In the genomic region with DNA sequence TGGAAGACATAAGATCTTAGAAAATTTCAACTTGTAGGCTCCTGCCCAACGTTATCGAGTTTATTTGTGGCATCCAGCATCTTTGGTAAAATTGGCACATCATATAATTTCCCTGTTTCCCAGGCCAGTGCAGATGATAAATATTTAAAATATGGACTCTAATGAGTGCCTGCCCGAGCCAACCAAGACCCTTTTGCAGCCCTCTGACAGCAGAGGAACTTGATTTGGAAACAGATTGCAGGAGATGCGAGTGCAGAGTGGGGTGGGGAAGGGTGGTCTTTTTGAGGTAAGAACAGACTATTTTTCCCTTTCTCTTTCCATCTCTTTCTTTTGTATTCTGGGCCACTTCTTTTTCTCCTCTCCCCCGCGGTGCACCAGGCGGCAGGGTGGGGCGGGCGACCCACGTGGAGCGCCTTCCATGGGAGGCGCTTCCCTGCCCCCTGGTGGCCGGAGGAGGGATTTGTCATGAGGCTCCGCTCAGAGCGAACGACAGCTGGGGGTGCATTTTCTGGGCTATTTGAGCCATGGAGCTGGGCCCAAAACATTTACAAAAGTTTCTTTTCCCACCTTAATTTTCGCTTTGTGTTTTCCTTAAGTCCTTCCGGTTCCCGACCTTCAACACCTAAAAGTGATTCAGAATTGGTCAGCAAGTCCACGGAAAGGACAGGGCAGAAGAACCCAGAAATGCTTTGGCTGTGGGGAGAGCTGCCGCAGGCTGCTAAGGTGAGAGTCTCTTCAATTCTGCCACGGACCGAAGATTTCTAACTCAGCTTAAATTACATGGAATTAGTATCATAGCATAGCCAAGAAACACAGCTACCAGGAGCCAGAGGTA, we compare ENCODE assay signal across 8 cellular contexts. TPM values are rescaled to one million over a fixed set of nuclear protein-coding genes. Genes with fewer than 3 reads are reported as not detected.
DNase-seq lines count a peak whose midpoint lies in the region; ATAC-seq and TF ChIP-seq lines count a peak whose summit lies in the region.

No MANE protein-coding gene starts in this region.

- no peak overlapping the region for H3K4me3 ChIP-seq in fibroblast of pulmonary artery (replicated peaks; ENCODE audit: low read depth, low read length)
- H3K4me3 ChIP-seq in neutrophil (ENCODE audit: low read depth in 1 of 2, low read length in 1 of 2): no peak overlapping the region

- H3K36me3 Mint-ChIP-seq in activated T-helper 1 cell treated with anti-CD3 and anti-CD28 coated beads, Interleukin-12 subunit alpha, Interleukin-12 subunit beta, Interleukin-2, Interleukin-4 antibody, amounts not matched to agents 30 ng/mL and 10 ng/mL and 1 ng/mL, durations not matched to agents 14 hours and 24 hours and 36 hours (ENCODE audit: low read depth): peaks cover 51% of the 10 kb centered on the region

- H3K4me1 ChIP-seq in neutrophil (ENCODE audit: control insufficient read depth in 1 of 2, insufficient read depth in 1 of 2, low read depth in 1 of 2, low read length in 1 of 2): peaks cover 0 to 12% of the 10 kb centered on the region in 2 experiments

- peaks cover 46% of the 10 kb centered on the region for H3K4me1 Mint-ChIP-seq in activated T-helper 1 cell treated with anti-CD3 and anti-CD28 coated beads, Interleukin-12 subunit alpha, Interleukin-12 subunit beta, Interleukin-2, Interleukin-4 antibody, amounts not matched to agents 30 ng/mL and 10 ng/mL and 1 ng/mL, durations not matched to agents 14 hours and 24 hours and 36 hours (ENCODE audit: low read depth)

- DNase-seq in DMS114 treated with DMSO at 0.1 percent for 48 hours (lab: John Stamatoyannopoulos, UW; ENCODE audit: unreplicated experiment) (peak; percentile 12), HT1080 (ENCODE audit: low read depth) (peak; percentile 65), fibroblast of pulmonary artery (ENCODE audit: low read depth) (peak; percentile 70), substantia nigra (lab: John Stamatoyannopoulos, UW) (peak in 43 of 49 donors; percentile 15 to 85 (median 66))
- DNase-seq in activated T-helper 1 cell treated with anti-CD3 and anti-CD28 coated beads, Interleukin-12 subunit alpha, Interleukin-12 subunit beta, Interleukin-2, Interleukin-4 antibody, amounts not matched to agents 30 ng/mL and 10 ng/mL and 1 ng/mL, durations not matched to agents 14 hours and 24 hours and 36 hours (ENCODE audit: low spot score): peak; percentile 75

- no peak overlapping the region for H3K27ac ChIP-seq in neutrophil
- H3K27ac ChIP-seq in substantia nigra (ENCODE audit: low read depth, low read length, poor library complexity, severe bottlenecking): no peak overlapping the region

- H3K27me3 ChIP-seq in neutrophil: peaks cover 18% of the 10 kb centered on the region

- intact Hi-C loops in activated T-helper 1 cell treated with anti-CD3 and anti-CD28 coated beads, Interleukin-12 subunit alpha, Interleukin-12 subunit beta, Interleukin-2, Interleukin-4 antibody, amounts not matched to agents 30 ng/mL and 10 ng/mL and 1 ng/mL, durations not matched to agents 14 hours and 24 hours and 36 hours (cut with micrococcal nuclease): loop anchor here (1.0 to 5.0 kb wide), 5 partner anchors 25 to 647 kb away; a partner anchor contains a TSS

- H3K4me3 Mint-ChIP-seq in activated T-helper 1 cell treated with anti-CD3 and anti-CD28 coated beads, Interleukin-12 subunit alpha, Interleukin-12 subunit beta, Interleukin-2, Interleukin-4 antibody, amounts not matched to agents 30 ng/mL and 10 ng/mL and 1 ng/mL, durations not matched to agents 14 hours and 24 hours and 36 hours: peak overlapping the region; percentile 76

- H3K27ac Mint-ChIP-seq in activated T-helper 1 cell treated with anti-CD3 and anti-CD28 coated beads, Interleukin-12 subunit alpha, Interleukin-12 subunit beta, Interleukin-2, Interleukin-4 antibody, amounts not matched to agents 30 ng/mL and 10 ng/mL and 1 ng/mL, durations not matched to agents 14 hours and 24 hours and 36 hours: peak overlapping the region; percentile 80

- no peaks in the 10 kb centered on the region for H3K36me3 ChIP-seq in neutrophil

- H3K9me3 ChIP-seq in neutrophil: no peaks in the 10 kb centered on the region

- no peaks in the 10 kb centered on the region for H3K9me3 Mint-ChIP-seq in activated T-helper 1 cell treated with anti-CD3 and anti-CD28 coated beads, Interleukin-12 subunit alpha, Interleukin-12 subunit beta, Interleukin-2, Interleukin-4 antibody, amounts not matched to agents 30 ng/mL and 10 ng/mL and 1 ng/mL, durations not matched to agents 14 hours and 24 hours and 36 hours

- ATAC-seq in GM21381 (IDR thresholded peaks at IDR 0.05; ENCODE audit: unreplicated experiment): peak; percentile 78

- no peaks in the 10 kb centered on the region for H3K27me3 Mint-ChIP-seq in activated T-helper 1 cell treated with anti-CD3 and anti-CD28 coated beads, Interleukin-12 subunit alpha, Interleukin-12 subunit beta, Interleukin-2, Interleukin-4 antibody, amounts not matched to agents 30 ng/mL and 10 ng/mL and 1 ng/mL, durations not matched to agents 14 hours and 24 hours and 36 hours (ENCODE audit: insufficient read depth)

- TF ChIP-seq CTCF in fibroblast of pulmonary artery (IDR thresholded peaks at IDR 0.05; ENCODE audit: low read length, missing control alignments) (peak; percentile 88), neutrophil (IDR thresholded peaks at IDR 0.05) (peak; percentile 84)

TF ChIP-seq in PFSK-1, 5 proteins besides CTCF, POLR2A, EP300 and RAD21:
- TF ChIP-seq TAF1 (IDR thresholded peaks at IDR 0.05; ENCODE audit: borderline replicate concordance, insufficient read depth, low read length) (no peak), FOXP2 (optimal IDR thresholded peaks at IDR 0.05; ENCODE audit: borderline replicate concordance, extremely low read depth, extremely low read length, insufficient read depth) (peak; percentile 38), SIN3A (IDR thresholded peaks at IDR 0.05; ENCODE audit: borderline replicate concordance, insufficient read depth, low read length) (peak; percentile 85; the same call in 1 of the 2 replicates), POLR2AphosphoS5 (IDR thresholded peaks at IDR 0.05; ENCODE audit: low read depth, low read length) (no peak)
- TF ChIP-seq, protein P1, sequence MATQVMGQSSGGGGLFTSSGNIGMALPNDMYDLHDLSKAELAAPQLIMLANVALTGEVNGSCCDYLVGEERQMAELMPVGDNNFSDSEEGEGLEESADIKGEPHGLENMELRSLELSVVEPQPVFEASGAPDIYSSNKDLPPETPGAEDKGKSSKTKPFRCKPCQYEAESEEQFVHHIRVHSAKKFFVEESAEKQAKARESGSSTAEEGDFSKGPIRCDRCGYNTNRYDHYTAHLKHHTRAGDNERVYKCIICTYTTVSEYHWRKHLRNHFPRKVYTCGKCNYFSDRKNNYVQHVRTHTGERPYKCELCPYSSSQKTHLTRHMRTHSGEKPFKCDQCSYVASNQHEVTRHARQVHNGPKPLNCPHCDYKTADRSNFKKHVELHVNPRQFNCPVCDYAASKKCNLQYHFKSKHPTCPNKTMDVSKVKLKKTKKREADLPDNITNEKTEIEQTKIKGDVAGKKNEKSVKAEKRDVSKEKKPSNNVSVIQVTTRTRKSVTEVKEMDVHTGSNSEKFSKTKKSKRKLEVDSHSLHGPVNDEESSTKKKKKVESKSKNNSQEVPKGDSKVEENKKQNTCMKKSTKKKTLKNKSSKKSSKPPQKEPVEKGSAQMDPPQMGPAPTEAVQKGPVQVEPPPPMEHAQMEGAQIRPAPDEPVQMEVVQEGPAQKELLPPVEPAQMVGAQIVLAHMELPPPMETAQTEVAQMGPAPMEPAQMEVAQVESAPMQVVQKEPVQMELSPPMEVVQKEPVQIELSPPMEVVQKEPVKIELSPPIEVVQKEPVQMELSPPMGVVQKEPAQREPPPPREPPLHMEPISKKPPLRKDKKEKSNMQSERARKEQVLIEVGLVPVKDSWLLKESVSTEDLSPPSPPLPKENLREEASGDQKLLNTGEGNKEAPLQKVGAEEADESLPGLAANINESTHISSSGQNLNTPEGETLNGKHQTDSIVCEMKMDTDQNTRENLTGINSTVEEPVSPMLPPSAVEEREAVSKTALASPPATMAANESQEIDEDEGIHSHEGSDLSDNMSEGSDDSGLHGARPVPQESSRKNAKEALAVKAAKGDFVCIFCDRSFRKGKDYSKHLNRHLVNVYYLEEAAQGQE (IDR thresholded peaks at IDR 0.05; ENCODE audit: insufficient read depth in 1 of 2, low read depth in 2 of 2, low read length in 2 of 2): no peak
TF ChIP-seq in PFSK-1: peak in this region for 2.

RNA-seq across cellular contexts. Expression of a gene that starts 32.7 kb away (rescaled TPM):
- total RNA-seq in HT1080 (2014; rRNA removed; shearing (Covaris generic)): 38.3 and 38.5 TPM in 2 replicates
- polyA plus RNA-seq in HT1080 (2015; cell fraction: cytosol; rRNA removed): 23.8 and 27.4 TPM in 2 replicates
- polyA plus RNA-seq in HT1080 (2015; cell fraction: nucleus; rRNA removed): 63.2 and 72.4 TPM in 2 replicates
- 22.1 TPM for polyA plus RNA-seq in PFSK-1 (2012; ENCODE audit: insufficient read length, low read depth)
- 46.0 and 49.5 TPM in 2 replicates for total RNA-seq in activated T-helper 1 cell treated with anti-CD3 and anti-CD28 coated beads, Interleukin-12 subunit alpha, Interleukin-12 subunit beta, Interleukin-2, Interleukin-4 antibody, amounts not matched to agents 30 ng/mL and 10 ng/mL and 1 ng/mL, durations not matched to agents 14 hours and 24 hours and 36 hours

Comparison
In these comparisons a context has a peak if more than half of its experiments do, and no peak if none do; other contexts are left out.
1. DNase-seq: peak in every context shown above with its lines; median percentile 75 in activated T-helper 1 cell treated with anti-CD3 and anti-CD28 coated beads, Interleukin-12 subunit alpha, Interleukin-12 subunit beta, Interleukin-2, Interleukin-4 antibody, amounts not matched to agents 30 ng/mL and 10 ng/mL and 1 ng/mL, durations not matched to agents 14 hours and 24 hours and 36 hours; 70 in fibroblast of pulmonary artery; 66 in substantia nigra; 65 in HT1080; 12 in DMS114 treated with DMSO at 0.1 percent for 48 hours.